In the genomic region with DNA sequence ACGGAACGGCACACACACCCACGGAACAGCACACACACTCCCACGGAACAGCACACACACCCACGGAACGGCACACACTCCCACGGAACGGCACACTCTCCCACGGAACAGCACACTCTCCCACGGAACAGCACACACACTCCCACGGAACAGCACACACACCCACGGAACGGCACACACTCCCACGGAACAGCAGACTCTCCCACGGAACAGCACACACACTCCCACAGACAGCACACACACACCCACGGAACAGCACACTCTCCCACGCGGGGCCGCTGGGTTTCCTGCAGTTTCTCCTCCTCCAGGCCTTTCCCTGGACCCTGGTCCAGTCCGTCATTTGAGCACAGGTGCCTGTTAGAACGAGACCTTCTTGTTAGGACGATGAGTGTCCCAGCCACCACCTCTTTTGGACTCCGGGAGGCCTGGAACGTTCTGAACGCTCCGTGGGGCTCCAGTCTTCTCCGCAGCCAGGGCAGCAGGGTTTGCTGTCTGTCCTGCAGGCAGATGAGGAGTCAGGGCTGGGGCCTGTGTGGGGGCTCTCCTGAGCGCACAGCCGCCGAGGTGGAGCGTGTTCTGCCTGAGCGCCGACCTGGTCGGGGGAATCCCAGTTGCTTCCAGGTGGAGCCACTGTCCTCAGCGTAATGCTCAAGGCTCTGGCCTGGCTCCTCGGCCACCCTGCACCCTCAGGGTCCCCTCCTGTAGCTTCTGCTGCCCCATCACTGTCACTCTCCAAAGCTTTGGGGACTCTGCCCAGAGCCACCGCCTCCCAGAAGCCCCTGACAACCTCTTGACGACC, we compare ENCODE assay signal across 31 cellular contexts. TPM values are rescaled to one million over a fixed set of nuclear protein-coding genes. Genes with fewer than 3 reads are reported as not detected.
"Had no signal": no experiment of that assay in that cellular context is flagged by ENCODE, and none has a peak within 500 bp of the region (broad histone marks: within the 10 kb centered on the region; RNA-seq: fewer than 3 reads in every experiment).

No MANE protein-coding gene starts in this region.

- H3K9me3 ChIP-seq: esophagus squamous epithelium, heart right ventricle, ovary, stomach, tibial nerve had no signal

- ATAC-seq: activated CD8-positive, alpha-beta T cell treated with anti-CD3 and anti-CD28 coated beads for 36 hours; heart right ventricle; naive thymus-derived CD4-positive, alpha-beta T cell; sciatic nerve; stimulated activated naive B cell treated with anti-CD40 and anti-IgM and Interleukin-4, amounts not matched to agents 10 μg/mL and 1 μg/mL and 100 μg/mL, for 72 hours had no signal

- DNase-seq: activated CD4-positive, alpha-beta T cell treated with anti-CD3 and anti-CD28 coated beads, Interleukin-2, amount 10 ng/mL, durations not matched to agents 7 days and 5 days; activated CD4-positive, CD25-positive, alpha-beta regulatory T cell treated with anti-CD3 and anti-CD28 coated beads, Interleukin-2, amount 50 U/mL, for 72 hours; activated CD8-positive, alpha-beta T cell treated with anti-CD3 and anti-CD28 coated beads for 36 hours; activated effector memory CD4-positive, alpha-beta T cell treated with Interleukin-2 at 50 U/mL for 16 hours; activated naive CD4-positive, alpha-beta T cell treated with Interleukin-2 at 50 U/mL for 16 hours; activated naive CD8-positive, alpha-beta T cell treated with anti-CD3 and anti-CD28 coated beads, Interleukin-2, amount 10 ng/mL, durations not matched to agents 7 days and 5 days; activated T-cell treated with anti-CD3 and anti-CD28 coated beads, Interleukin-2, amount 50 U/mL, for 48 hours; brain microvascular endothelial cell; central memory CD4-positive, alpha-beta T cell; endodermal cell; esophagus squamous epithelium; foreskin melanocyte; heart right ventricle; naive thymus-derived CD4-positive, alpha-beta T cell; ovary; stimulated activated CD4-positive, alpha-beta T cell treated with anti-CD3 and anti-CD28 coated beads, Interleukin-12 subunit alpha, Interleukin-12 subunit beta, amount 100 ng/mL, for 4 hours; stimulated activated CD4-positive, alpha-beta T cell treated with anti-CD3 and anti-CD28 coated beads, Interleukin-4, amount 100 ng/mL, for 24 hours; stimulated activated CD8-positive, alpha-beta memory T cell treated with anti-CD3 and anti-CD28 coated beads, Interleukin-4, amount 100 ng/mL, for 48 hours; stimulated activated naive B cell treated with anti-CD40 and anti-IgM and Interleukin-4, amounts not matched to agents 10 μg/mL and 1 μg/mL and 100 μg/mL, for 72 hours; stomach; SW 1271; T-helper 9 cell had no signal

- H3K4me1 Mint-ChIP-seq: activated CD4-positive, alpha-beta T cell treated with anti-CD3 and anti-CD28 coated beads, Interleukin-2, amount 10 ng/mL, durations not matched to agents 7 days and 5 days; activated naive CD8-positive, alpha-beta T cell treated with anti-CD3 and anti-CD28 coated beads, Interleukin-2, amount 10 ng/mL, durations not matched to agents 7 days and 5 days; endodermal cell; mesothelial cell of epicardium; neural progenitor cell; stimulated activated naive B cell treated with anti-CD40 and anti-IgM and Interleukin-4, amounts not matched to agents 10 μg/mL and 1 μg/mL and 100 μg/mL, for 72 hours had no signal

- H3K4me2 ChIP-seq: neural progenitor cell had no signal

- H2AFZ ChIP-seq: neural progenitor cell had no signal

- H3K9ac ChIP-seq: neural progenitor cell had no signal

- H3K4me3 Mint-ChIP-seq: activated CD4-positive, alpha-beta T cell treated with anti-CD3 and anti-CD28 coated beads, Interleukin-2, amount 10 ng/mL, durations not matched to agents 7 days and 5 days; activated CD8-positive, alpha-beta T cell treated with anti-CD3 and anti-CD28 coated beads for 36 hours; activated naive CD8-positive, alpha-beta T cell treated with anti-CD3 and anti-CD28 coated beads, Interleukin-2, amount 10 ng/mL, durations not matched to agents 7 days and 5 days; endodermal cell; mesothelial cell of epicardium; naive thymus-derived CD4-positive, alpha-beta T cell; neural progenitor cell; stimulated activated naive B cell treated with anti-CD40 and anti-IgM and Interleukin-4, amounts not matched to agents 10 μg/mL and 1 μg/mL and 100 μg/mL, for 72 hours; T-helper 1 cell treated with Interleukin-12 subunit alpha and Interleukin-12 subunit beta and Interleukin-4 antibody, amounts not matched to agents 30 μg/mL and 1 μg/mL, for 36 hours had no signal

- H3K4me1 ChIP-seq: neural progenitor cell had no signal

- H3K9me3 Mint-ChIP-seq: activated CD4-positive, alpha-beta T cell treated with anti-CD3 and anti-CD28 coated beads, Interleukin-2, amount 10 ng/mL, durations not matched to agents 7 days and 5 days; activated CD8-positive, alpha-beta T cell treated with anti-CD3 and anti-CD28 coated beads for 36 hours; activated naive CD8-positive, alpha-beta T cell treated with anti-CD3 and anti-CD28 coated beads, Interleukin-2, amount 10 ng/mL, durations not matched to agents 7 days and 5 days; endodermal cell; mesothelial cell of epicardium; naive thymus-derived CD4-positive, alpha-beta T cell; neural progenitor cell; stimulated activated naive B cell treated with anti-CD40 and anti-IgM and Interleukin-4, amounts not matched to agents 10 μg/mL and 1 μg/mL and 100 μg/mL, for 72 hours; T-helper 1 cell treated with Interleukin-12 subunit alpha and Interleukin-12 subunit beta and Interleukin-4 antibody, amounts not matched to agents 30 μg/mL and 1 μg/mL, for 36 hours had no signal

- H3K27ac ChIP-seq: brain microvascular endothelial cell, esophagus squamous epithelium, heart right ventricle, neural progenitor cell, ovary, stomach, tibial nerve had no signal

- H3K36me3 ChIP-seq: neural progenitor cell, ovary had no signal

- H3K27me3 ChIP-seq: brain microvascular endothelial cell, esophagus squamous epithelium, heart right ventricle, neural progenitor cell, ovary, stomach, tibial nerve had no signal

- FAIRE-seq: astrocyte, TTC549 had no signal

- H3K4me3 ChIP-seq: esophagus squamous epithelium, heart right ventricle, neural progenitor cell, ovary, skin epidermis, stomach, tibial nerve had no signal

- H3K27me3 Mint-ChIP-seq: activated CD4-positive, alpha-beta T cell treated with anti-CD3 and anti-CD28 coated beads, Interleukin-2, amount 10 ng/mL, durations not matched to agents 7 days and 5 days; activated CD8-positive, alpha-beta T cell treated with anti-CD3 and anti-CD28 coated beads for 36 hours; activated naive CD8-positive, alpha-beta T cell treated with anti-CD3 and anti-CD28 coated beads, Interleukin-2, amount 10 ng/mL, durations not matched to agents 7 days and 5 days; naive thymus-derived CD4-positive, alpha-beta T cell; progenitor cell of endocrine pancreas; stimulated activated naive B cell treated with anti-CD40 and anti-IgM and Interleukin-4, amounts not matched to agents 10 μg/mL and 1 μg/mL and 100 μg/mL, for 72 hours had no signal

- H3K27ac Mint-ChIP-seq: activated CD4-positive, alpha-beta T cell treated with anti-CD3 and anti-CD28 coated beads, Interleukin-2, amount 10 ng/mL, durations not matched to agents 7 days and 5 days; activated CD8-positive, alpha-beta T cell treated with anti-CD3 and anti-CD28 coated beads for 36 hours; activated naive CD8-positive, alpha-beta T cell treated with anti-CD3 and anti-CD28 coated beads, Interleukin-2, amount 10 ng/mL, durations not matched to agents 7 days and 5 days; endodermal cell; mesothelial cell of epicardium; naive thymus-derived CD4-positive, alpha-beta T cell; neural progenitor cell; progenitor cell of endocrine pancreas; stimulated activated naive B cell treated with anti-CD40 and anti-IgM and Interleukin-4, amounts not matched to agents 10 μg/mL and 1 μg/mL and 100 μg/mL, for 72 hours; T-helper 1 cell treated with Interleukin-12 subunit alpha and Interleukin-12 subunit beta and Interleukin-4 antibody, amounts not matched to agents 30 μg/mL and 1 μg/mL, for 36 hours had no signal

RNA-seq across cellular contexts. Expression of a gene that starts 17.6 kb away (rescaled TPM):
- total RNA-seq: activated CD8-positive, alpha-beta T cell treated with anti-CD3 and anti-CD28 coated beads for 36 hours; activated naive CD8-positive, alpha-beta T cell treated with anti-CD3 and anti-CD28 coated beads, Interleukin-2, amount 10 ng/mL, durations not matched to agents 7 days and 5 days; endodermal cell; mesothelial cell of epicardium; progenitor cell of endocrine pancreas had no signal
